20 cellular contexts compared by ENCODE assay signal in the genomic region with DNA sequence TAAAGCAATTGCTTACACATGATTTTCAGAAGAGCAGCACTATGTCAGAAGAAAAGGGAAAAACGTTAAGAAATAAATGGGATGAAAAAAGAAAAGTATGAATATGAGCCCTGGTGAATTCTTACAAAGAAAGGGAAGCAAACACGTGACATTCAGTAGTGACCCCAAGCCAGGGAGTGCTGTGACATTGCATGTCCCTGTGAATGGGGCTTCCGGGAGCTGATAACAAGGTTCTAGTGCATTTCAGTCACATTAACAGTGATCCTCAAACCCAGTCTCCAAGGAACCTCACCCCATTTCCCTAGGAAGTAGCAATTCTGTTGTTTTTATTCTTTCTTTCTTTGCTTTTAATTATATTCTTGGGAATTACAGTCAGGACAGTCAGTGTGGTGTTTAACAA. TPM values are rescaled to one million over a fixed set of nuclear protein-coding genes. Genes with fewer than 3 reads are reported as not detected.
DNase-seq lines count a peak whose midpoint lies in the region; ATAC-seq and TF ChIP-seq lines count a peak whose summit lies in the region.
"Had no signal": no experiment of that assay in that cellular context is flagged by ENCODE, and none has a peak within 500 bp of the region (broad histone marks: within the 10 kb centered on the region; RNA-seq: fewer than 3 reads in every experiment).

No MANE protein-coding gene starts in this region.

- H3K4me1 ChIP-seq in heart left ventricle (peaks cover 0 to 28% (median 10%) of the 10 kb centered on the region in 12 donors), heart right ventricle (peaks cover 0 to 38% (median 17%) of the 10 kb centered on the region in 9 donors), right cardiac atrium (ENCODE audit: control insufficient read depth, insufficient read depth, low read length) (peaks cover 4% of the 10 kb centered on the region), aorta (ENCODE audit: control insufficient read depth in 1 of 2, insufficient read depth in 2 of 2, low read length in 2 of 2) (peaks cover 0 to 2% of the 10 kb centered on the region in 2 donors)
- H3K4me1 ChIP-seq: BLaER1, HAP-1 had no signal

- no peak overlapping the region for H3K4me3 ChIP-seq in heart left ventricle
- no peak overlapping the region for H3K4me3 ChIP-seq in heart right ventricle
- H3K4me3 ChIP-seq in right cardiac atrium (ENCODE audit: low read length) = no peak overlapping the region
- no peak overlapping the region for H3K4me3 ChIP-seq in aorta (ENCODE audit: low read length in 2 of 2)
- H3K4me3 ChIP-seq: BLaER1, GM23248, HAP-1 had no signal

- H3K27me3 ChIP-seq in heart left ventricle = no peaks in the 10 kb centered on the region
- no peaks in the 10 kb centered on the region for H3K27me3 ChIP-seq in heart right ventricle
- H3K27me3 ChIP-seq in right cardiac atrium (ENCODE audit: control insufficient read depth, insufficient read depth) = no peaks in the 10 kb centered on the region
- H3K27me3 ChIP-seq in aorta (ENCODE audit: control insufficient read depth in 1 of 2, insufficient read depth in 2 of 2, low read length in 1 of 2) = no peaks in the 10 kb centered on the region
- H3K27me3 ChIP-seq: BLaER1 had no signal

- H3K9me3 ChIP-seq in heart left ventricle = peaks cover 0 to 10% (median 0%) of the 10 kb centered on the region in 12 donors
- peaks cover 0 to 11% (median 0%) of the 10 kb centered on the region in 11 donors for H3K9me3 ChIP-seq in heart right ventricle
- H3K9me3 ChIP-seq in right cardiac atrium (ENCODE audit: control insufficient read depth, low read length) = no peaks in the 10 kb centered on the region
- peaks cover 1% of the 10 kb centered on the region for H3K9me3 ChIP-seq in aorta (ENCODE audit: control insufficient read depth, low read length)
- H3K9me3 ChIP-seq: HAP-1 had no signal

- peaks cover 0 to 63% (median 0%) of the 10 kb centered on the region in 9 donors for H3K36me3 ChIP-seq in heart left ventricle
- H3K36me3 ChIP-seq in heart right ventricle = peaks cover 0 to 58% (median 0%) of the 10 kb centered on the region in 9 donors
- no peaks in the 10 kb centered on the region for H3K36me3 ChIP-seq in aorta (ENCODE audit: control insufficient read depth in 1 of 2, insufficient read depth in 2 of 2, low read length in 1 of 2)
- H3K36me3 ChIP-seq: BLaER1, HAP-1 had no signal

- DNase-seq in heart left ventricle (peak in 1 of 5 donors; percentile 38), cardiac septum (ENCODE audit: low spot score) (no peak), heart right ventricle (no peak), right cardiac atrium (no peak), RWPE1 (ENCODE audit: low spot score) (no peak), aorta (no peak), occipital lobe (lab: John Stamatoyannopoulos, UW) (no peak)
- DNase-seq: 8988T; CD4-positive, alpha-beta memory T cell; DMS153; DMS79; GDM1; GM23248 had no signal

- CTCF ChIA-PET in RWPE1 (lab: Yijun Ruan, JAX) = interaction anchor here (0.5 kb wide), 1 partner anchor 88 kb away, joined by 3 read pairs; no protein-coding TSS in a partner anchor

- peak overlapping the region in 7 of 12 donors; percentile 5 to 60 (median 37) for H3K27ac ChIP-seq in heart left ventricle
- peak overlapping the region in 7 of 10 donors; percentile 3 to 28 (median 20) for H3K27ac ChIP-seq in heart right ventricle
- H3K27ac ChIP-seq in right cardiac atrium (ENCODE audit: low read length) = peak overlapping the region; percentile 42
- no peak overlapping the region for H3K27ac ChIP-seq in RWPE1
- no peak overlapping the region for H3K27ac ChIP-seq in aorta (ENCODE audit: low read depth in 1 of 2, low read length in 2 of 2)
- H3K27ac ChIP-seq: BLaER1, GM23248 had no signal

- 40 to 47% (median 46%) methylated on average over 3 of the region's 3 CpGs for WGBS in heart left ventricle, 4 donors
- WGBS in heart right ventricle, 2 donors = 40 to 49% methylated on average over 3 of the region's 3 CpGs
- 44% methylated on average over 3 of the region's 3 CpGs for WGBS in right cardiac atrium
- WGBS in aorta, 2 donors = 65 to 71% methylated on average over 3 of the region's 3 CpGs

- no peak for TF ChIP-seq CTCF in heart left ventricle (IDR thresholded peaks at IDR 0.05)
- no peak for TF ChIP-seq CTCF in heart right ventricle (IDR thresholded peaks at IDR 0.05)
- TF ChIP-seq CTCF in RWPE1 (conservative IDR thresholded peaks at IDR 0.05; ENCODE audit: low read depth) = no peak

- TF ChIP-seq POLR2A in heart left ventricle (IDR thresholded peaks at IDR 0.05) = no peak

- intact Hi-C loops in heart left ventricle (cut with DNase I) (loop anchor here in 1 of 10 donors (10.0 kb wide), 1 partner anchor 51 kb away; no protein-coding TSS in a partner anchor), cardiac septum (cut with DNase I) (no loop called here), heart right ventricle (cut with DNase I) (loop anchor here in 1 of 10 donors (5.0 kb wide), 1 partner anchor 54 kb away; no protein-coding TSS in a partner anchor), right cardiac atrium (cut with DNase I) (no loop called here), aorta (cut with DNase I) (no loop called here)

- peak; percentile 33 to 57 (median 47) for ATAC-seq in heart left ventricle
- peak in 3 of 8 donors; percentile 45 to 72 (median 60) for ATAC-seq in heart right ventricle
- peak; percentile 48 to 59 for ATAC-seq in right cardiac atrium
- ATAC-seq in aorta (ENCODE audit: low FRiP score) = no peak

- POLR2A ChIA-PET in RWPE1 (lab: Yijun Ruan, JAX; ENCODE audit: low non-redundant PET) = no interaction called here

RNA-seq across cellular contexts. Expression of gene TMEM252, which starts 27.3 kb away (rescaled TPM):
- total RNA-seq in heart left ventricle (not detected), cardiac septum (not detected), heart right ventricle (under 1 TPM in 1 of 10 donors, not detected in 9; 0.51 TPM), right cardiac atrium (not detected), aorta (not detected), occipital lobe (not detected)
- polyA plus RNA-seq in heart left ventricle (not detected), heart right ventricle (under 1 TPM in 1 of 2 donors, not detected in 1; 0.03 TPM), right cardiac atrium (0.16 TPM), aorta (under 1 TPM in 1 of 2 donors, not detected in 1; 0.75 TPM)
- total RNA-seq: A673; CD4-positive, alpha-beta memory T cell; Daoy; GM23248; H4 had no signal
- polyA plus RNA-seq: AG04450; CD14-positive monocyte; CD4-positive, alpha-beta memory T cell; GM23248 had no signal

Comparison
In these comparisons a context has a peak if more than half of its experiments do, and no peak if none do; other contexts are left out.
1. H3K27ac ChIP-seq: peak in heart left ventricle (7 of 12), heart right ventricle (7 of 10) and right cardiac atrium (single experiment); none in RWPE1 (single experiment) and aorta (0 of 2).